ENCODE assay signal across 8 cellular contexts in genomic region chr16:70253291-70254094, GRCh38. TPM values are rescaled to one million over a fixed set of nuclear protein-coding genes. Genes with fewer than 3 reads are reported as not detected.
DNase-seq lines count a peak whose midpoint lies in the region; TF ChIP-seq lines count a peak whose summit lies in the region.

No MANE protein-coding gene starts in this region.

- POLR2A ChIA-PET in A673 (lab: Charles Lee; ENCODE audit: low non-redundant PET), result no interaction called here
- POLR2A ChIA-PET in RWPE1 (lab: Yijun Ruan, JAX; ENCODE audit: low non-redundant PET), result no interaction called here

- DNase-seq in A673 (ENCODE audit: low spot score) (peak; percentile 43), GM03348 (ENCODE audit: low spot score) (peak; percentile 58), RWPE1 (ENCODE audit: low spot score) (peak; percentile 32), choroid plexus epithelial cell (ENCODE audit: low read depth) (peak; percentile 63), NCI-H1436 treated with DMSO at 0.1 percent for 48 hours (lab: John Stamatoyannopoulos, UW) (no peak), coronary artery (ENCODE audit: low spot score) (no peak)
- DNase-seq in NK-92 treated with Interleukin-12 subunit alpha and Interleukin-12 subunit beta, amount 100 ng/mL, for 24 hours (lab: John Stamatoyannopoulos, UW), result no peak

- H3K9me3 ChIP-seq in A673 (ENCODE audit: low read depth, low read length, poor library complexity, severe bottlenecking), result no peaks in the 10 kb centered on the region

- H3K4me1 Mint-ChIP-seq in nephron, result peaks cover 7% of the 10 kb centered on the region

- H3K9me3 Mint-ChIP-seq in nephron, result no peaks in the 10 kb centered on the region

- no peak overlapping the region for H3K4me3 ChIP-seq in A673 (ENCODE audit: low read depth, low read length, poor library complexity, severe bottlenecking)
- no peak overlapping the region for H3K4me3 ChIP-seq in choroid plexus epithelial cell (ENCODE audit: low read depth, low read length)
- no peak overlapping the region for H3K4me3 ChIP-seq in coronary artery

- H3K36me3 ChIP-seq in A673 (ENCODE audit: insufficient read depth, low read length, poor library complexity, severe bottlenecking), result peaks cover 69% of the 10 kb centered on the region

- TF ChIP-seq CTCF in A673 (conservative IDR thresholded peaks at IDR 0.05; ENCODE audit: low read depth, low read length), result peak; percentile 57
- TF ChIP-seq CTCF in RWPE1 (conservative IDR thresholded peaks at IDR 0.05; ENCODE audit: low read depth), result peak; percentile 69
- peak; percentile 75 for TF ChIP-seq CTCF in choroid plexus epithelial cell (conservative IDR thresholded peaks at IDR 0.05; ENCODE audit: low read depth, low read length)
- peak; percentile 42 to 51 (median 43) for TF ChIP-seq CTCF in nephron (IDR thresholded peaks at IDR 0.05; ENCODE audit: unreplicated experiment in 3 of 3)
- no peak for TF ChIP-seq CTCF in coronary artery (IDR thresholded peaks at IDR 0.05)

- BruUV-seq in A673 (replicated peaks; lab: Mats Ljungman, UMichigan), result no TSS peak

- peaks cover 8% of the 10 kb centered on the region for H3K4me1 ChIP-seq in A673 (ENCODE audit: insufficient read depth, low read length, poor library complexity, severe bottlenecking)

- peak overlapping the region; percentile 46 to 69 (median 65) for H3K4me3 Mint-ChIP-seq in nephron

- H3K27ac ChIP-seq in A673 (ENCODE audit: low read depth, low read length, poor library complexity, severe bottlenecking), result no peak overlapping the region
- H3K27ac ChIP-seq in RWPE1, result peak overlapping the region; percentile 94
- H3K27ac ChIP-seq in coronary artery, result no peak overlapping the region

- peaks cover 51% of the 10 kb centered on the region for H3K36me3 Mint-ChIP-seq in nephron (ENCODE audit: low read depth)

- peak overlapping the region in 1 of 3 experiments; percentile 74 for H3K27ac Mint-ChIP-seq in nephron

- no peaks in the 10 kb centered on the region for H3K27me3 Mint-ChIP-seq in nephron (ENCODE audit: low read depth)

- CTCF ChIA-PET in A673 (lab: Charles Lee), result interaction anchor here (0.7 kb wide), 1 partner anchor 94 kb away, joined by 4 read pairs; no protein-coding TSS in a partner anchor
- CTCF ChIA-PET in RWPE1 (lab: Yijun Ruan, JAX), result interaction anchor here (0.6 to 1.7 kb wide), 4 partner anchors 9 to 22 kb away, joined by 3 to 5 read pairs (median 4); no protein-coding TSS in a partner anchor

- H3K27me3 ChIP-seq in A673 (replicated peaks; ENCODE audit: insufficient read depth, low read depth, low read length, poor library complexity), result no peaks in the 10 kb centered on the region

- intact Hi-C loops in A673 (cut with micrococcal nuclease; ENCODE audit: unreplicated experiment), result no loop called here

RNA-seq across cellular contexts. Expression of gene EXOSC6, which starts 1.8 kb away (rescaled TPM):
- 39.6 and 40.4 TPM in 2 replicates for total RNA-seq in A673 (2021)

RNA-seq across cellular contexts. Expression of gene AARS1, which starts 35.8 kb away (rescaled TPM):
- 234 and 270 TPM in 2 replicates for total RNA-seq in A673 (2021)

RNA-seq across cellular contexts. Expression of gene DDX19B, which starts 45.5 kb away (rescaled TPM):
- total RNA-seq in A673 (2021), result 37.6 and 41.8 TPM in 2 replicates

Comparison
In these comparisons a context has a peak if more than half of its experiments do, and no peak if none do; other contexts are left out.
1. DNase-seq: peak in A673 (single experiment), GM03348 (single experiment), RWPE1 (single experiment) and choroid plexus epithelial cell (single experiment); none in NCI-H1436 treated with DMSO at 0.1 percent for 48 hours (single experiment), coronary artery (single experiment) and NK-92 treated with Interleukin-12 subunit alpha and Interleukin-12 subunit beta, amount 100 ng/mL, for 24 hours (single experiment).